ENCODE assay signal across 7 cellular contexts in genomic region chr12:570237-570925, GRCh38.
DNase-seq lines count a peak whose midpoint lies in the region; ATAC-seq and TF ChIP-seq lines count a peak whose summit lies in the region.

No MANE protein-coding gene starts in this region.

- in situ Hi-C loops in KBM-7 (cut with MboI; ENCODE audit: low pct_unique_long_range_greater_than_20kb, low sequenced_read_pairs) = loop anchor here (25.0 kb wide), 1 partner anchor 1017 kb away; the partner anchor contains the start of gene FBXL14

- no peaks in the 10 kb centered on the region for H3K36me3 Mint-ChIP-seq in T-cell

- no peaks in the 10 kb centered on the region for H3K36me3 ChIP-seq in neural cell (ENCODE audit: insufficient read depth, low read length)

- DNase-seq in HCEC 1CT (peak; percentile 90), T-cell (no peak), fibroblast of the aortic adventitia (ENCODE audit: low read depth) (peak; percentile 85), KBM-7 (no peak)

- H3K27me3 ChIP-seq in neural cell (ENCODE audit: insufficient read depth, low read depth, low read length) = no peaks in the 10 kb centered on the region

- no peak overlapping the region for H3K27ac ChIP-seq in neural cell (ENCODE audit: low read length)

- H4K20me1 ChIP-seq in neural cell (ENCODE audit: insufficient read depth) = no peaks in the 10 kb centered on the region

- no peaks in the 10 kb centered on the region for H3K9me3 Mint-ChIP-seq in T-cell

- no peaks in the 10 kb centered on the region for H3K27me3 Mint-ChIP-seq in T-cell

- ATAC-seq in T-cell (replicated peaks in 1 of 4) = no peak
- ATAC-seq in HG03175 (IDR thresholded peaks at IDR 0.05; ENCODE audit: unreplicated experiment) = no peak
- ATAC-seq in GM19035 (IDR thresholded peaks at IDR 0.05; ENCODE audit: unreplicated experiment) = no peak

- H3K4me3 Mint-ChIP-seq in T-cell = peak overlapping the region; percentile 25 to 83 (median 41)

- CTCF ChIA-PET in T-cell (lab: Charles Lee) = interaction anchor here (0.7 to 1.7 kb wide), 8 partner anchors 32 to 522 kb away, joined by 3 to 6 read pairs (median 3); no protein-coding TSS in a partner anchor

- H3K4me3 ChIP-seq in fibroblast of the aortic adventitia (ENCODE audit: low read depth, low read length) (peak overlapping the region; percentile 71), neural cell (ENCODE audit: low read length) (peak overlapping the region; percentile 77)

- no peak for TF ChIP-seq EP300 in neural cell (conservative IDR thresholded peaks at IDR 0.05; ENCODE audit: poor library complexity, severe bottlenecking)

- H3K9ac ChIP-seq in neural cell (ENCODE audit: low read length) = peak overlapping the region; percentile 56

- H3K27ac Mint-ChIP-seq in T-cell = no peak overlapping the region

- H3F3A ChIP-seq in neural cell (ENCODE audit: insufficient read depth, low read length, poor library complexity, severe bottlenecking) = no peaks in the 10 kb centered on the region

- TF ChIP-seq CTCF in fibroblast of the aortic adventitia (IDR thresholded peaks at IDR 0.05; ENCODE audit: insufficient read depth, low read length) = no peak
- no peak for TF ChIP-seq CTCF in neural cell (IDR thresholded peaks at IDR 0.05; ENCODE audit: poor library complexity, severe bottlenecking)

- H3K9me3 ChIP-seq in neural cell (ENCODE audit: low read length) = no peaks in the 10 kb centered on the region

- POLR2A ChIA-PET in T-cell (lab: Charles Lee) = no interaction called here

- no peak for TF ChIP-seq RAD21 in neural cell (conservative IDR thresholded peaks at IDR 0.05)

- peaks cover 46 to 62% (median 49%) of the 10 kb centered on the region in 3 donors for H3K4me1 Mint-ChIP-seq in T-cell

- no peaks in the 10 kb centered on the region for H3K79me2 ChIP-seq in neural cell (replicated peaks; ENCODE audit: insufficient read depth, low read length)

- no peaks in the 10 kb centered on the region for H3K9me2 ChIP-seq in neural cell (ENCODE audit: insufficient read depth, low read length)

- peak overlapping the region; percentile 88 for H3K4me2 ChIP-seq in neural cell (ENCODE audit: low read length)

- H2AFZ ChIP-seq in neural cell (ENCODE audit: low read depth, low read length) = peak overlapping the region; percentile 76

TF ChIP-seq in neural cell, 6 proteins besides CTCF, POLR2A, EP300 and RAD21:
- TF ChIP-seq SMC3 (conservative IDR thresholded peaks at IDR 0.05; ENCODE audit: poor library complexity) (no peak), EZH2 (IDR thresholded peaks at IDR 0.05; ENCODE audit: borderline replicate concordance, insufficient read depth, low read length, poor library complexity, severe bottlenecking) (no peak), REST (IDR thresholded peaks at IDR 0.05; ENCODE audit: borderline replicate concordance) (no peak), TAF1 (IDR thresholded peaks at IDR 0.05; ENCODE audit: low read depth) (no peak), MXI1 (conservative IDR thresholded peaks at IDR 0.05; ENCODE audit: poor library complexity, severe bottlenecking) (no peak), POLR2AphosphoS5 (IDR thresholded peaks at IDR 0.05) (no peak)

Comparison
In these comparisons a context has a peak if more than half of its experiments do, and no peak if none do; other contexts are left out.
1. DNase-seq: peak in HCEC 1CT (single experiment) and fibroblast of the aortic adventitia (single experiment); none in T-cell (0 of 34) and KBM-7 (single experiment).